In the genomic region with DNA sequence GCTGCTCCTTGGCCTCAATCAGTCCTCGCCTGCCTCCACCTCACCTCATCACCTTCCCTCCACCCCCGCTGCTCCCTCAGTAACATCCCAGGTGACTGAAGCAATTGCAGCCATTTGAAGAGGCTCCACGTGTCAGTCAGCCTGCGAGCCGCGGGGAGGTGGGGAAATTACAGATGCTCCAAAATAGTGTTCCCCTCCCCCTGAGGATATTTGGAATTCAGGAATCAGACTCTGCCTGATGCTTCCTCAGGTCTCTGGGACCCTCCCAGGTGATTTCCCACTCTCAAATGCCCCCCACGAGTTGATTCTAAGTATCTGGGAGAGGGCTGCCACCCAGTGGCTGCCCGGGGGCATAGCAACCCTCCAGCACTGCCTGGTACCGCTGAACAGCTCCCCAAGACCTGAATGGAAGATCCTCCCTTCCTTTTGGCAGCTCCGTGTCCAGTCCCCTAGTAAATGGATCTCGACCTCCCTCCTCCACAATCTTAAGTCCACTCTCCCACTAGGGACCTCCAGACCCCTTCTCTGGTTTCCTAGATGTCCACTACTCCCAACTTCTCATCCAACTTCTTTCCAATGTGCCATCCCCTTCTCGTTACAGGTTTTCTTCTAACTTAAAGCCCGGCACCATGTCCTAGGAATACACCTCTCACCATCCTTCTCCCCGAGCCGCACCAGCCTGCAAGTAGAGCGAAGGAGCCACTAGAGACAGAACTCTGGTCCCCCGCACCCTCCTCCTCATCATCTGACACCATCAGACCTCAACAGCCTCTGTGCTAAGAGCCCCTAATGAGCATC, we compare ENCODE assay signal across 1 cellular context.
TF ChIP-seq lines count a peak whose summit lies in the region.

No MANE protein-coding gene starts in this region.

TF ChIP-seq in HEK293T, 16 proteins besides CTCF, POLR2A, EP300 and RAD21:
- no peak for TF ChIP-seq FOXK2 (IDR thresholded peaks at IDR 0.05)
- TF ChIP-seq, protein P1, sequence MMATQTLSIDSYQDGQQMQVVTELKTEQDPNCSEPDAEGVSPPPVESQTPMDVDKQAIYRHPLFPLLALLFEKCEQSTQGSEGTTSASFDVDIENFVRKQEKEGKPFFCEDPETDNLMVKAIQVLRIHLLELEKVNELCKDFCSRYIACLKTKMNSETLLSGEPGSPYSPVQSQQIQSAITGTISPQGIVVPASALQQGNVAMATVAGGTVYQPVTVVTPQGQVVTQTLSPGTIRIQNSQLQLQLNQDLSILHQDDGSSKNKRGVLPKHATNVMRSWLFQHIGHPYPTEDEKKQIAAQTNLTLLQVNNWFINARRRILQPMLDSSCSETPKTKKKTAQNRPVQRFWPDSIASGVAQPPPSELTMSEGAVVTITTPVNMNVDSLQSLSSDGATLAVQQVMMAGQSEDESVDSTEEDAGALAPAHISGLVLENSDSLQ (IDR thresholded peaks at IDR 0.05): peak; percentile 66; the same call in 1 of the 2 replicates
- TF ChIP-seq L3MBTL2 (conservative IDR thresholded peaks at IDR 0.05): peak; percentile 68
